ENCODE assay signal across 1 cellular context in the genomic region with DNA sequence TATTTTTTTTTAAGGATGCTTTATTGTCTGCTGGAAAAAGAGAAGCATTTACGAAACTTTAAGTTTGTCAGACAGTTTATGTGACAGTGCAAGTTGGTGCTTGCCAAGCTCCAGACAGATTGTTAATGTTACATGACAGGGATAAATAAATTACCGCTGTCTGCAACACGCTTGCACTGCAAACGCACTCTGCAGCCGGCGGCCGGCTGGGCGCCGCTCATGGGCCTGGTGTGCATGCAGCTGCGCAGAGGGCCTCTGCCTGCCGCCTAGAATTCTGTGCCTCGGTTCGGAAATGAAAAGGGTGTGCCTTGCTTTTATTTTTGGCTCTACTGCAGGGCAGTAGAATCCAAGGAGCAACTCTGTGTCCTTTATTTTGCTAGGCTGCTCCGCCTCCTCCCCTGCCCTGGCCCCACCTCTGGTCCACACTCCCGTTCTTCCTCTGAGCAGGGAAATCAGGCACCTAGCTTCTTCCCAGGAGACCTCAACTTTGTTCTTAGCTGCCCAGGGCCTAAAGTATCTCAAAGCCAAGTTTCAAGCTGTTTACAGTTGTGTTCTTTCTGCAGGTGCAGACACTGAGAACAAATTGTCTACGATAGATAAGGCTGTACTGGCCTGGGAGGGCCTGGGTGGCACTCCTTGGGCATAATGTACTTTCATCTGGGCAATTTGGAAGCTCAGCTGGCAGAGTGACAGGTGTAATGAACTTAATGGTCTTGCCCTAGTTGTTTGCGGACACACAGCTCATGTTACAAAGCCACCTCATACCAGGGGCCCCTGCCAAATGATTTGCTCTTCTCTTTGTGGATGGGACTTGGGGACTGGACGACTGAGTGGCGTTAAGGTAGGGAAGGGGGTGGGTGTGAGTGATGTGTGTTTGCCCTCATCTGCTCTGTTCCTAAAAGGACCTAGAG.
TF ChIP-seq lines count a peak whose summit lies in the region.

No MANE protein-coding gene starts in this region.

TF ChIP-seq in HEK293, 187 proteins besides CTCF, POLR2A, EP300 and RAD21 (continued from another document and continues in another):
- TF ChIP-seq, protein P1, sequence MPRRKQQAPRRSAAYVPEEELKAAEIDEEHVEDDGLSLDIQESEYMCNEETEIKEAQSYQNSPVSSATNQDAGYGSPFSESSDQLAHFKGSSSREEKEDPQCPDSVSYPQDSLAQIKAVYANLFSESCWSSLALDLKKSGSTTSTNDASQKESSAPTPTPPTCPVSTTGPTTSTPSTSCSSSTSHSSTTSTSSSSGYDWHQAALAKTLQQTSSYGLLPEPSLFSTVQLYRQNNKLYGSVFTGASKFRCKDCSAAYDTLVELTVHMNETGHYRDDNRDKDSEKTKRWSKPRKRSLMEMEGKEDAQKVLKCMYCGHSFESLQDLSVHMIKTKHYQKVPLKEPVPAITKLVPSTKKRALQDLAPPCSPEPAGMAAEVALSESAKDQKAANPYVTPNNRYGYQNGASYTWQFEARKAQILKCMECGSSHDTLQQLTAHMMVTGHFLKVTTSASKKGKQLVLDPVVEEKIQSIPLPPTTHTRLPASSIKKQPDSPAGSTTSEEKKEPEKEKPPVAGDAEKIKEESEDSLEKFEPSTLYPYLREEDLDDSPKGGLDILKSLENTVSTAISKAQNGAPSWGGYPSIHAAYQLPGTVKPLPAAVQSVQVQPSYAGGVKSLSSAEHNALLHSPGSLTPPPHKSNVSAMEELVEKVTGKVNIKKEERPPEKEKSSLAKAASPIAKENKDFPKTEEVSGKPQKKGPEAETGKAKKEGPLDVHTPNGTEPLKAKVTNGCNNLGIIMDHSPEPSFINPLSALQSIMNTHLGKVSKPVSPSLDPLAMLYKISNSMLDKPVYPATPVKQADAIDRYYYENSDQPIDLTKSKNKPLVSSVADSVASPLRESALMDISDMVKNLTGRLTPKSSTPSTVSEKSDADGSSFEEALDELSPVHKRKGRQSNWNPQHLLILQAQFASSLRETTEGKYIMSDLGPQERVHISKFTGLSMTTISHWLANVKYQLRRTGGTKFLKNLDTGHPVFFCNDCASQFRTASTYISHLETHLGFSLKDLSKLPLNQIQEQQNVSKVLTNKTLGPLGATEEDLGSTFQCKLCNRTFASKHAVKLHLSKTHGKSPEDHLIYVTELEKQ (tag by site-specific recombination; IDR thresholded peaks at IDR 0.05; ENCODE audit: borderline replicate concordance): no peak
- TF ChIP-seq, protein P2, sequence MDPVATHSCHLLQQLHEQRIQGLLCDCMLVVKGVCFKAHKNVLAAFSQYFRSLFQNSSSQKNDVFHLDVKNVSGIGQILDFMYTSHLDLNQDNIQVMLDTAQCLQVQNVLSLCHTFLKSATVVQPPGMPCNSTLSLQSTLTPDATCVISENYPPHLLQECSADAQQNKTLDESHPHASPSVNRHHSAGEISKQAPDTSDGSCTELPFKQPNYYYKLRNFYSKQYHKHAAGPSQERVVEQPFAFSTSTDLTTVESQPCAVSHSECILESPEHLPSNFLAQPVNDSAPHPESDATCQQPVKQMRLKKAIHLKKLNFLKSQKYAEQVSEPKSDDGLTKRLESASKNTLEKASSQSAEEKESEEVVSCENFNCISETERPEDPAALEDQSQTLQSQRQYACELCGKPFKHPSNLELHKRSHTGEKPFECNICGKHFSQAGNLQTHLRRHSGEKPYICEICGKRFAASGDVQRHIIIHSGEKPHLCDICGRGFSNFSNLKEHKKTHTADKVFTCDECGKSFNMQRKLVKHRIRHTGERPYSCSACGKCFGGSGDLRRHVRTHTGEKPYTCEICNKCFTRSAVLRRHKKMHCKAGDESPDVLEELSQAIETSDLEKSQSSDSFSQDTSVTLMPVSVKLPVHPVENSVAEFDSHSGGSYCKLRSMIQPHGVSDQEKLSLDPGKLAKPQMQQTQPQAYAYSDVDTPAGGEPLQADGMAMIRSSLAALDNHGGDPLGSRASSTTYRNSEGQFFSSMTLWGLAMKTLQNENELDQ (tag by site-specific recombination; IDR thresholded peaks at IDR 0.05; ENCODE audit: low read depth): no peak
- no peak for TF ChIP-seq ZNF121 (tag by site-specific recombination; IDR thresholded peaks at IDR 0.05)
- TF ChIP-seq HOXC10 (CRISPR knock-in tag; IDR thresholded peaks at IDR 0.05): no peak
- no peak for TF ChIP-seq RBAK (tag by site-specific recombination; IDR thresholded peaks at IDR 0.05)
- no peak for TF ChIP-seq ZNF777 (tag by site-specific recombination; IDR thresholded peaks at IDR 0.05; ENCODE audit: borderline replicate concordance)
- TF ChIP-seq FEZF1 (tag by site-specific recombination; IDR thresholded peaks at IDR 0.05): peak; percentile 55
- TF ChIP-seq ZNF324 (tag by site-specific recombination; IDR thresholded peaks at IDR 0.05): no peak
- no peak for TF ChIP-seq ZNF214 (tag by site-specific recombination; IDR thresholded peaks at IDR 0.05; ENCODE audit: borderline replicate concordance)
- TF ChIP-seq, protein P3, sequence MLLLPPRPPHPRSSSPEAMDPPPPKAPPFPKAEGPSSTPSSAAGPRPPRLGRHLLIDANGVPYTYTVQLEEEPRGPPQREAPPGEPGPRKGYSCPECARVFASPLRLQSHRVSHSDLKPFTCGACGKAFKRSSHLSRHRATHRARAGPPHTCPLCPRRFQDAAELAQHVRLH (tag by site-specific recombination; IDR thresholded peaks at IDR 0.05): no peak
- peak; percentile 45 for TF ChIP-seq ZBTB8A (tag by site-specific recombination; IDR thresholded peaks at IDR 0.05)
- 0 out of 2 replicates have a peak, but pooled peaks have one; percentile 30 for TF ChIP-seq ZNF610 (tag by site-specific recombination; IDR thresholded peaks at IDR 0.05; ENCODE audit: borderline replicate concordance)
- TF ChIP-seq, protein P4, sequence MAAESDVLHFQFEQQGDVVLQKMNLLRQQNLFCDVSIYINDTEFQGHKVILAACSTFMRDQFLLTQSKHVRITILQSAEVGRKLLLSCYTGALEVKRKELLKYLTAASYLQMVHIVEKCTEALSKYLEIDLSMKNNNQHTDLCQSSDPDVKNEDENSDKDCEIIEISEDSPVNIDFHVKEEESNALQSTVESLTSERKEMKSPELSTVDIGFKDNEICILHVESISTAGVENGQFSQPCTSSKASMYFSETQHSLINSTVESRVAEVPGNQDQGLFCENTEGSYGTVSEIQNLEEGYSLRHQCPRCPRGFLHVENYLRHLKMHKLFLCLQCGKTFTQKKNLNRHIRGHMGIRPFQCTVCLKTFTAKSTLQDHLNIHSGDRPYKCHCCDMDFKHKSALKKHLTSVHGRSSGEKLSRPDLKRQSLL (tag by site-specific recombination; IDR thresholded peaks at IDR 0.05): no peak
- TF ChIP-seq ZNF146 (tag by site-specific recombination; IDR thresholded peaks at IDR 0.05): no peak
- no peak for TF ChIP-seq ZNF529 (tag by site-specific recombination; IDR thresholded peaks at IDR 0.05; ENCODE audit: insufficient replicate concordance)
- peak; percentile 23; the same call in 1 of the 2 replicates for TF ChIP-seq OVOL3 (tag by site-specific recombination; IDR thresholded peaks at IDR 0.05)
- peak; percentile 93 for TF ChIP-seq ZNF335 (tag by site-specific recombination; conservative IDR thresholded peaks at IDR 0.05)
- peak; percentile 22; the same call in 1 of the 2 replicates for TF ChIP-seq GLIS1 (tag by site-specific recombination; IDR thresholded peaks at IDR 0.05)
- peak; percentile 56 for TF ChIP-seq ZNF843 (tag by site-specific recombination; IDR thresholded peaks at IDR 0.05)
- TF ChIP-seq, protein P5, sequence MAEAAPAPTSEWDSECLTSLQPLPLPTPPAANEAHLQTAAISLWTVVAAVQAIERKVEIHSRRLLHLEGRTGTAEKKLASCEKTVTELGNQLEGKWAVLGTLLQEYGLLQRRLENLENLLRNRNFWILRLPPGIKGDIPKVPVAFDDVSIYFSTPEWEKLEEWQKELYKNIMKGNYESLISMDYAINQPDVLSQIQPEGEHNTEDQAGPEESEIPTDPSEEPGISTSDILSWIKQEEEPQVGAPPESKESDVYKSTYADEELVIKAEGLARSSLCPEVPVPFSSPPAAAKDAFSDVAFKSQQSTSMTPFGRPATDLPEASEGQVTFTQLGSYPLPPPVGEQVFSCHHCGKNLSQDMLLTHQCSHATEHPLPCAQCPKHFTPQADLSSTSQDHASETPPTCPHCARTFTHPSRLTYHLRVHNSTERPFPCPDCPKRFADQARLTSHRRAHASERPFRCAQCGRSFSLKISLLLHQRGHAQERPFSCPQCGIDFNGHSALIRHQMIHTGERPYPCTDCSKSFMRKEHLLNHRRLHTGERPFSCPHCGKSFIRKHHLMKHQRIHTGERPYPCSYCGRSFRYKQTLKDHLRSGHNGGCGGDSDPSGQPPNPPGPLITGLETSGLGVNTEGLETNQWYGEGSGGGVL (tag by site-specific recombination; IDR thresholded peaks at IDR 0.05): peak; percentile 21; the same call in 1 of the 2 replicates
- TF ChIP-seq ZXDB (tag by site-specific recombination; IDR thresholded peaks at IDR 0.05): peak; percentile 52; the same call in 1 of the 2 replicates
- peak; percentile 46; the same call in 1 of the 2 replicates for TF ChIP-seq MYNN (tag by site-specific recombination; IDR thresholded peaks at IDR 0.05; ENCODE audit: borderline replicate concordance)
- TF ChIP-seq ZNF133 (tag by site-specific recombination; IDR thresholded peaks at IDR 0.05): no peak
- 0 out of 2 replicates have a peak, but pooled peaks have one; percentile 10 for TF ChIP-seq IKZF3 (tag by site-specific recombination; IDR thresholded peaks at IDR 0.05)
- no peak for TF ChIP-seq ZSCAN23 (tag by site-specific recombination; IDR thresholded peaks at IDR 0.05)
- TF ChIP-seq BCL11B (tag by site-specific recombination; IDR thresholded peaks at IDR 0.05; ENCODE audit: low read depth): no peak
- TF ChIP-seq ZBTB20 (tag by site-specific recombination; IDR thresholded peaks at IDR 0.05): peak; percentile 64; the same call in 1 of the 2 replicates
- TF ChIP-seq, protein P6, sequence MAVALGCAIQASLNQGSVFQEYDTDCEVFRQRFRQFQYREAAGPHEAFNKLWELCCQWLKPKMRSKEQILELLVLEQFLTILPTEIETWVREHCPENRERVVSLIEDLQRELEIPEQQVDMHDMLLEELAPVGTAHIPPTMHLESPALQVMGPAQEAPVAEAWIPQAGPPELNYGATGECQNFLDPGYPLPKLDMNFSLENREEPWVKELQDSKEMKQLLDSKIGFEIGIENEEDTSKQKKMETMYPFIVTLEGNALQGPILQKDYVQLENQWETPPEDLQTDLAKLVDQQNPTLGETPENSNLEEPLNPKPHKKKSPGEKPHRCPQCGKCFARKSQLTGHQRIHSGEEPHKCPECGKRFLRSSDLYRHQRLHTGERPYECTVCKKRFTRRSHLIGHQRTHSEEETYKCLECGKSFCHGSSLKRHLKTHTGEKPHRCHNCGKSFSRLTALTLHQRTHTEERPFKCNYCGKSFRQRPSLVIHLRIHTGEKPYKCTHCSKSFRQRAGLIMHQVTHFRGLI (tag by site-specific recombination; IDR thresholded peaks at IDR 0.05): peak; percentile 92
- no peak for TF ChIP-seq ZNF138 (tag by site-specific recombination; IDR thresholded peaks at IDR 0.05; ENCODE audit: borderline replicate concordance)
- TF ChIP-seq KLF10 (tag by site-specific recombination; IDR thresholded peaks at IDR 0.05): no peak
- TF ChIP-seq, protein P7, sequence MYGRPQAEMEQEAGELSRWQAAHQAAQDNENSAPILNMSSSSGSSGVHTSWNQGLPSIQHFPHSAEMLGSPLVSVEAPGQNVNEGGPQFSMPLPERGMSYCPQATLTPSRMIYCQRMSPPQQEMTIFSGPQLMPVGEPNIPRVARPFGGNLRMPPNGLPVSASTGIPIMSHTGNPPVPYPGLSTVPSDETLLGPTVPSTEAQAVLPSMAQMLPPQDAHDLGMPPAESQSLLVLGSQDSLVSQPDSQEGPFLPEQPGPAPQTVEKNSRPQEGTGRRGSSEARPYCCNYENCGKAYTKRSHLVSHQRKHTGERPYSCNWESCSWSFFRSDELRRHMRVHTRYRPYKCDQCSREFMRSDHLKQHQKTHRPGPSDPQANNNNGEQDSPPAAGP (tag by site-specific recombination; IDR thresholded peaks at IDR 0.05): no peak
- TF ChIP-seq ZSCAN30 (tag by site-specific recombination; IDR thresholded peaks at IDR 0.05): peak; percentile 59; the same call in 1 of the 2 replicates
- no peak for TF ChIP-seq BCL11A (tag by site-specific recombination; IDR thresholded peaks at IDR 0.05; ENCODE audit: low read depth)
- TF ChIP-seq ZNF112 (tag by site-specific recombination; IDR thresholded peaks at IDR 0.05): no peak
- no peak for TF ChIP-seq PRDM1 (tag by site-specific recombination; IDR thresholded peaks at IDR 0.05)
- TF ChIP-seq, protein P8, sequence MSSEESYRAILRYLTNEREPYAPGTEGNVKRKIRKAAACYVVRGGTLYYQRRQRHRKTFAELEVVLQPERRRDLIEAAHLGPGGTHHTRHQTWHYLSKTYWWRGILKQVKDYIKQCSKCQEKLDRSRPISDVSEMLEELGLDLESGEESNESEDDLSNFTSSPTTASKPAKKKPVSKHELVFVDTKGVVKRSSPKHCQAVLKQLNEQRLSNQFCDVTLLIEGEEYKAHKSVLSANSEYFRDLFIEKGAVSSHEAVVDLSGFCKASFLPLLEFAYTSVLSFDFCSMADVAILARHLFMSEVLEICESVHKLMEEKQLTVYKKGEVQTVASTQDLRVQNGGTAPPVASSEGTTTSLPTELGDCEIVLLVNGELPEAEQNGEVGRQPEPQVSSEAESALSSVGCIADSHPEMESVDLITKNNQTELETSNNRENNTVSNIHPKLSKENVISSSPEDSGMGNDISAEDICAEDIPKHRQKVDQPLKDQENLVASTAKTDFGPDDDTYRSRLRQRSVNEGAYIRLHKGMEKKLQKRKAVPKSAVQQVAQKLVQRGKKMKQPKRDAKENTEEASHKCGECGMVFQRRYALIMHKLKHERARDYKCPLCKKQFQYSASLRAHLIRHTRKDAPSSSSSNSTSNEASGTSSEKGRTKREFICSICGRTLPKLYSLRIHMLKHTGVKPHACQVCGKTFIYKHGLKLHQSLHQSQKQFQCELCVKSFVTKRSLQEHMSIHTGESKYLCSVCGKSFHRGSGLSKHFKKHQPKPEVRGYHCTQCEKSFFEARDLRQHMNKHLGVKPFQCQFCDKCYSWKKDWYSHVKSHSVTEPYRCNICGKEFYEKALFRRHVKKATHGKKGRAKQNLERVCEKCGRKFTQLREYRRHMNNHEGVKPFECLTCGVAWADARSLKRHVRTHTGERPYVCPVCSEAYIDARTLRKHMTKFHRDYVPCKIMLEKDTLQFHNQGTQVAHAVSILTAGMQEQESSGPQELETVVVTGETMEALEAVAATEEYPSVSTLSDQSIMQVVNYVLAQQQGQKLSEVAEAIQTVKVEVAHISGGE (tag by site-specific recombination; conservative IDR thresholded peaks at IDR 0.05; ENCODE audit: low read depth): no peak
- TF ChIP-seq TCF7L2 (IDR thresholded peaks at IDR 0.05; ENCODE audit: borderline replicate concordance, low read depth, low read length): no peak
- peak; percentile 55; the same call in 1 of the 2 replicates for TF ChIP-seq TRIM28 (IDR thresholded peaks at IDR 0.05; ENCODE audit: borderline replicate concordance, low read length)
- no peak for TF ChIP-seq ZNF140 (tag by site-specific recombination; IDR thresholded peaks at IDR 0.05)
- 0 out of 2 replicates have a peak, but pooled peaks have one; percentile 5 for TF ChIP-seq ZFHX2 (tag by site-specific recombination; conservative IDR thresholded peaks at IDR 0.05)
- no peak for TF ChIP-seq ZNF654 (tag by site-specific recombination; IDR thresholded peaks at IDR 0.05; ENCODE audit: low read depth)
